ENCODE assay signal across 9 cellular contexts in genomic region chr15:50425219-50425618, GRCh38. TPM values are rescaled to one million over a fixed set of nuclear protein-coding genes. Genes with fewer than 3 reads are reported as not detected.
DNase-seq lines count a peak whose midpoint lies in the region; ATAC-seq, FAIRE-seq and TF ChIP-seq lines count a peak whose summit lies in the region.
"Had no signal": no experiment of that assay in that cellular context is flagged by ENCODE, and none has a peak within 500 bp of the region (broad histone marks: within the 10 kb centered on the region; RNA-seq: fewer than 3 reads in every experiment).

No MANE protein-coding gene starts in this region.

- H3K36me3 ChIP-seq in ascending aorta: no peaks in the 10 kb centered on the region
- peaks cover 0 to 4% of the 10 kb centered on the region in 2 experiments; a peak in 2 of 5 replicates for H3K36me3 ChIP-seq in HepG2 (replicated peaks in 1 of 2; ENCODE audit: control insufficient read depth in 1 of 2, insufficient read depth in 2 of 2, low read length in 2 of 2)
- H3K36me3 ChIP-seq in tibial nerve: no peaks in the 10 kb centered on the region

- TF ChIP-seq POLR2A in HepG2 (IDR thresholded peaks at IDR 0.05; ENCODE audit: insufficient read depth in 1 of 2, low read depth in 2 of 2, low read length in 2 of 2) (no peak), tibial nerve (IDR thresholded peaks at IDR 0.05) (no peak)

- peak overlapping the region; percentile 76 for H3K4me2 ChIP-seq in HepG2 (ENCODE audit: low read depth, low read length)

- TF ChIP-seq RAD21 in HepG2 (CRISPR knock-in tag; IDR thresholded peaks at IDR 0.05): no peak

- H3K36me3 Mint-ChIP-seq in activated T-cell treated with anti-CD3 and anti-CD28 coated beads, Interleukin-2, amount 50 U/mL, for 24 hours (ENCODE audit: low read depth): peaks cover 37% of the 10 kb centered on the region

- 2% methylated on average over 5 of the region's 5 CpGs for WGBS in HepG2 (ENCODE audit: low lambda C conversion rate)
- 16 to 18% methylated on average over 5 of the region's 5 CpGs for WGBS in tibial nerve, 2 donors

- intact Hi-C loops in ascending aorta (cut with DNase I) (loop anchor here (10.0 kb wide), 1 partner anchor 660 kb away; no protein-coding TSS in a partner anchor), HepG2 (cut with micrococcal nuclease; ENCODE audit: unreplicated experiment) (no loop called here)

- H2AFZ ChIP-seq in HepG2 (ENCODE audit: low read length): no peak overlapping the region

- no peak for TF ChIP-seq EP300 in HepG2 (IDR thresholded peaks at IDR 0.05; ENCODE audit: low read depth in 2 of 2, low read length in 2 of 2)
- no peak for TF ChIP-seq EP300 in HepG2 (CRISPR knock-in tag; IDR thresholded peaks at IDR 0.05; ENCODE audit: borderline replicate concordance)
- no peak for TF ChIP-seq EP300 in tibial nerve (IDR thresholded peaks at IDR 0.05)

- H3K27me3 Mint-ChIP-seq in activated T-cell treated with anti-CD3 and anti-CD28 coated beads, Interleukin-2, amount 50 U/mL, for 24 hours: no peaks in the 10 kb centered on the region

- no peak for ATAC-seq in HepG2

- H3K9me3 ChIP-seq in ascending aorta (no peaks in the 10 kb centered on the region), HepG2 (ENCODE audit: low read length) (no peaks in the 10 kb centered on the region), tibial nerve (no peaks in the 10 kb centered on the region)

- no TSS peak for BruUV-seq in HepG2 (replicated peaks; lab: Mats Ljungman, UMichigan)

- H3K4me1 ChIP-seq in ascending aorta (peaks cover 0 to 8% of the 10 kb centered on the region in 2 donors), HepG2 (ENCODE audit: insufficient read depth, low read length) (peaks cover 57% of the 10 kb centered on the region), tibial nerve (peaks cover 0 to 29% (median 18%) of the 10 kb centered on the region in 4 donors)

- in situ Hi-C loops in HepG2 (cut with HindIII; ENCODE audit: extremely low pct_ligation_motif_present, low pct_unique_long_range_greater_than_20kb): no loop called here

- peaks cover 57% of the 10 kb centered on the region for H3K79me2 ChIP-seq in HepG2 (ENCODE audit: insufficient read depth, low read length)

- POLR2A ChIA-PET in HepG2 (lab: Yijun Ruan, JAX): interaction anchor here (1.3 to 4.1 kb wide), 3 partner anchors 9 to 70 kb away, joined by 4 to 62 read pairs (median 9); partner anchors contain the start of gene GABPB1

- H3K4me3 Mint-ChIP-seq in activated T-cell treated with anti-CD3 and anti-CD28 coated beads, Interleukin-2, amount 50 U/mL, for 24 hours: peak overlapping the region; percentile 93

- peak overlapping the region; percentile 89 for H3K9ac ChIP-seq in HepG2 (ENCODE audit: insufficient read depth, low read depth, low read length)

- CTCF ChIA-PET in HepG2 (lab: Yijun Ruan, JAX; ENCODE audit: low intra/inter-chr PET ratio, low total read pairs): no interaction called here

- TF ChIP-seq CTCF in ascending aorta (IDR thresholded peaks at IDR 0.05) (no peak), HepG2 (CRISPR knock-in tag; IDR thresholded peaks at IDR 0.05) (no peak), tibial nerve (IDR thresholded peaks at IDR 0.05) (no peak), GM10266 (IDR thresholded peaks at IDR 0.05; ENCODE audit: control insufficient read depth, insufficient read depth, low read depth, missing control alignments) (no peak)

- no peak for DNase-seq in activated T-cell treated with anti-CD3 and anti-CD28 coated beads, Interleukin-2, amount 50 U/mL, for 24 hours
- DNase-seq in activated T-cell treated with anti-CD3 and anti-CD28 coated beads for 4 hours (no peak), ascending aorta (ENCODE audit: low spot score in 2 of 2) (no peak), HepG2 (ENCODE audit: low spot score) (no peak), tibial nerve (ENCODE audit: low spot score in 2 of 2) (no peak), ecto neural progenitor cell (ENCODE audit: low spot score) (no peak), GM10266 (ENCODE audit: extremely low spot score) (no peak)
- no peak for DNase-seq in stimulated activated naive CD4-positive, alpha-beta T cell (lab: John Stamatoyannopoulos, UW)
- DNase-seq: NCI-H526 treated with DMSO at 0.1 percent for 48 hours had no signal

- peaks cover 16% of the 10 kb centered on the region for H4K20me1 ChIP-seq in HepG2 (ENCODE audit: insufficient read depth, low read length)

- no peaks in the 10 kb centered on the region for H3K27me3 ChIP-seq in ascending aorta
- H3K27me3 ChIP-seq in HepG2 (ENCODE audit: control insufficient read depth in 1 of 2, insufficient read depth in 2 of 2, low read length in 2 of 2): no peaks in the 10 kb centered on the region; a peak in 1 of 5 replicates
- H3K27me3 ChIP-seq in tibial nerve: no peaks in the 10 kb centered on the region

- peak; percentile 37 for FAIRE-seq in HepG2 (lab: Jason Lieb, UNC)

- H3K4me1 Mint-ChIP-seq in activated T-cell treated with anti-CD3 and anti-CD28 coated beads, Interleukin-2, amount 50 U/mL, for 24 hours (ENCODE audit: low read depth): peaks cover 44% of the 10 kb centered on the region

- peak overlapping the region; percentile 97 for H3K27ac Mint-ChIP-seq in activated T-cell treated with anti-CD3 and anti-CD28 coated beads, Interleukin-2, amount 50 U/mL, for 24 hours

- peak overlapping the region; percentile 80 to 84 for H3K4me3 ChIP-seq in ascending aorta
- H3K4me3 ChIP-seq in HepG2 (replicated peaks in 1 of 3; ENCODE audit: insufficient read depth in 1 of 3, low read depth in 2 of 3, low read length in 3 of 3): peak overlapping the region; percentile 68 to 86 (median 80)
- peak overlapping the region; percentile 63 to 79 (median 70) for H3K4me3 ChIP-seq in tibial nerve

- H3K27ac ChIP-seq in ascending aorta (no peak overlapping the region), HepG2 (ENCODE audit: extremely low read length, insufficient read depth, low read length) (peak overlapping the region; percentile 89), tibial nerve (peak overlapping the region in 3 of 4 donors; percentile 87 to 95 (median 92))

- no peaks in the 10 kb centered on the region for H3K9me3 Mint-ChIP-seq in activated T-cell treated with anti-CD3 and anti-CD28 coated beads, Interleukin-2, amount 50 U/mL, for 24 hours

TF ChIP-seq in HepG2, 621 proteins besides CTCF, POLR2A, EP300 and RAD21:
- TF ChIP-seq RORA (CRISPR knock-in tag; IDR thresholded peaks at IDR 0.05) (no peak), WIZ (CRISPR knock-in tag; IDR thresholded peaks at IDR 0.05) (no peak), MAFK (conservative IDR thresholded peaks at IDR 0.05 in 1 of 2, IDR thresholded peaks at IDR 0.05 in 1 of 2; ENCODE audit: low read length in 2 of 2) (peak; percentile 70 to 80), MAFF (IDR thresholded peaks at IDR 0.05; ENCODE audit: low read depth, low read length) (peak; percentile 78)

RNA-seq across cellular contexts. Expression of gene USP8, which starts 1.0 kb away (rescaled TPM):
- 34.5 TPM for total RNA-seq in ascending aorta
- total RNA-seq in HepG2 (2016; rRNA removed; fragmentation: Illumina TruSeq; extraction: Trizol): 50.7 and 81.7 TPM in 2 replicates
- 11.2 and 14.5 TPM in 2 replicates for total RNA-seq in HepG2 (2016; cell fraction: cytosol; rRNA removed; fragmentation: Illumina TruSeq; extraction: Trizol; ENCODE audit: low read depth)
- 48.7 and 82.0 TPM in 2 replicates for total RNA-seq in HepG2 (2016; cell fraction: insoluble cytoplasmic fraction; rRNA removed; fragmentation: Illumina TruSeq; extraction: Trizol)
- 30.7 and 31.0 TPM in 2 replicates for total RNA-seq in HepG2 (2016; cell fraction: membrane; rRNA removed; fragmentation: Illumina TruSeq; extraction: Trizol)
- total RNA-seq in HepG2 (2016; cell fraction: nucleus; rRNA removed; fragmentation: Illumina TruSeq; extraction: Trizol): 44.8 and 46.9 TPM in 2 replicates
- polyA plus RNA-seq in HepG2 (2011; rRNA removed): 26.3 and 36.4 TPM in 2 replicates
- 15.1 and 21.9 TPM in 2 replicates for polyA plus RNA-seq in HepG2 (2011; cell fraction: cytosol; rRNA removed)
- polyA plus RNA-seq in HepG2 (2011; cell fraction: nucleus; rRNA removed): 14.4 and 15.6 TPM in 2 replicates
- 26.8 and 30.6 TPM in 2 replicates for polyA plus RNA-seq in HepG2 (2012)
- polyA plus RNA-seq in HepG2 (2016; cell fraction: cytosol; fragmentation: Illumina TruSeq; extraction: Trizol; ENCODE audit: low read depth): 3.1 and 4.0 TPM in 2 replicates
- polyA plus RNA-seq in HepG2 (2016; cell fraction: insoluble cytoplasmic fraction; fragmentation: Illumina TruSeq; extraction: Trizol; ENCODE audit: low read depth): 52.2 and 54.4 TPM in 2 replicates
- polyA plus RNA-seq in HepG2 (2016; cell fraction: membrane; fragmentation: Illumina TruSeq; extraction: Trizol; ENCODE audit: low read depth): 10.5 and 10.8 TPM in 2 replicates
- polyA plus RNA-seq in HepG2 (2016; cell fraction: nucleus; fragmentation: Illumina TruSeq; extraction: Trizol; ENCODE audit: insufficient read depth, low read depth): 36.0 and 40.8 TPM in 2 replicates
- polyA minus RNA-seq in HepG2 (2011; rRNA and poly(A)+ RNA removed; ENCODE audit: low replicate concordance): 68.4 and 120 TPM in 2 replicates
- 30.4 and 31.0 TPM in 2 replicates for polyA minus RNA-seq in HepG2 (2011; cell fraction: cytosol; rRNA and poly(A)+ RNA removed)
- 80.5 and 86.0 TPM in 2 replicates for polyA minus RNA-seq in HepG2 (2011; cell fraction: nucleus; rRNA and poly(A)+ RNA removed)
- 10 to 100 TPM; 39.8 to 97.2 (median 53.5) TPM for total RNA-seq in tibial nerve

Comparison
In these comparisons a context has a peak if more than half of its experiments do, and no peak if none do; other contexts are left out.
1. H3K27ac ChIP-seq: peak in HepG2 (single experiment) and tibial nerve (3 of 4); none in ascending aorta (0 of 2).
2. Peak in every context shown above with its lines, with median percentiles within 50 percentile points of each other: H3K4me3 ChIP-seq.